In the genomic region with DNA sequence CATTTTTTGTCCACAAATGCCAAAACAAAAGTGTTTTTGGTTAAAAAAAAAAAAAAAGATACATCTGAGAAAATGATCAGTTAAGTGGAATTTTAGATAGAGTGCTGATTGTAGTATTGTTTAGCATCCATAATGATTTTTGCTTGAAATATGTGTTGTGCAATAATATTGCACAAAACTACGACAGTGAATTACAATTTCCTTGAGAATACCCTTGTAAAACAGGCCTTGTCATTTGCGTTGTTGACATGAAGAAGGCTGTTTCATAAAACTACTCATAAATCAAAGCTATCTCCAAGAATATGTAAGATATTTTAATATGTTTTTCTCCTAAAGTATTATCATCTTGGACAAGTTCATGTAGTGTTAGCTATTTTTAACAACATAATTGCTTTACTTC, we compare ENCODE assay signal across 25 cellular contexts.
"Had no signal": no experiment of that assay in that cellular context is flagged by ENCODE, and none has a peak within 500 bp of the region (broad histone marks: within the 10 kb centered on the region; RNA-seq: fewer than 3 reads in every experiment).

No MANE protein-coding gene starts in this region.

- DNase-seq: activated B cell treated with CpG ODN at 0.5 μM for 24 hours; activated CD4-positive, alpha-beta T cell treated with anti-CD3 and anti-CD28 coated beads for 36 hours; activated CD4-positive, alpha-beta T cell treated with anti-CD3 and anti-CD28 coated beads, Interleukin-2, amount 50 U/mL, for 48 hours; activated CD8-positive, alpha-beta memory T cell treated with anti-CD3 and anti-CD28 coated beads, Interleukin-2, amount 50 U/mL, for 48 hours; activated naive CD4-positive, alpha-beta T cell treated with anti-CD3 and anti-CD28 coated beads for 36 hours; activated naive CD8-positive, alpha-beta T cell treated with anti-CD3 and anti-CD28 coated beads, Interleukin-2, amount 10 ng/mL, durations not matched to agents 7 days and 5 days; activated T-cell treated with anti-CD3 and anti-CD28 coated beads, Interleukin-2, amount 50 U/mL, for 4 hours; amygdala; cerebellar nuclear complex; esophagus squamous epithelium; gastrocnemius medialis; hippocampal formation; left ventricle myocardium superior; mammary epithelial cell; midbrain; natural killer cell; ovary; stimulated activated CD4-positive, alpha-beta T cell treated with anti-CD3 and anti-CD28 coated beads, Interleukin-4, amount 100 ng/mL, for 24 hours; stimulated activated naive CD4-positive, alpha-beta T cell treated with Interleukin-2 at 50 U/mL for 16 hours; T-helper 17 cell; upper lobe of right lung had no signal

- H3K4me3 ChIP-seq: coronary artery, esophagus squamous epithelium, gastrocnemius medialis, ovary, prostate gland, thoracic aorta, upper lobe of right lung had no signal

- H3K9me3 Mint-ChIP-seq: activated B cell treated with CpG ODN at 0.5 μM for 24 hours; activated naive CD8-positive, alpha-beta T cell treated with anti-CD3 and anti-CD28 coated beads, Interleukin-2, amount 10 ng/mL, durations not matched to agents 7 days and 5 days had no signal

- H3K27me3 Mint-ChIP-seq: activated B cell treated with CpG ODN at 0.5 μM for 24 hours; activated CD4-positive, alpha-beta T cell treated with anti-CD3 and anti-CD28 coated beads for 36 hours; activated naive CD8-positive, alpha-beta T cell treated with anti-CD3 and anti-CD28 coated beads, Interleukin-2, amount 10 ng/mL, durations not matched to agents 7 days and 5 days; T-helper 17 cell had no signal

- ATAC-seq: activated CD4-positive, alpha-beta T cell treated with anti-CD3 and anti-CD28 coated beads for 36 hours; activated T-cell treated with anti-CD3 and anti-CD28 coated beads, Interleukin-2, amount 50 U/mL, for 4 hours; gastrocnemius medialis; left ventricle myocardium superior; natural killer cell; T-helper 17 cell; upper lobe of right lung had no signal

- H3K27ac Mint-ChIP-seq: activated B cell treated with CpG ODN at 0.5 μM for 24 hours; activated CD4-positive, alpha-beta T cell treated with anti-CD3 and anti-CD28 coated beads for 36 hours; activated naive CD4-positive, alpha-beta T cell treated with anti-CD3 and anti-CD28 coated beads for 36 hours; activated naive CD8-positive, alpha-beta T cell treated with anti-CD3 and anti-CD28 coated beads, Interleukin-2, amount 10 ng/mL, durations not matched to agents 7 days and 5 days; natural killer cell; T-helper 17 cell had no signal

- H3K4me3 Mint-ChIP-seq: activated B cell treated with CpG ODN at 0.5 μM for 24 hours; activated CD4-positive, alpha-beta T cell treated with anti-CD3 and anti-CD28 coated beads for 36 hours; activated naive CD4-positive, alpha-beta T cell treated with anti-CD3 and anti-CD28 coated beads for 36 hours; activated naive CD8-positive, alpha-beta T cell treated with anti-CD3 and anti-CD28 coated beads, Interleukin-2, amount 10 ng/mL, durations not matched to agents 7 days and 5 days; activated T-cell treated with anti-CD3 and anti-CD28 coated beads, Interleukin-2, amount 50 U/mL, for 4 hours; natural killer cell; T-helper 17 cell had no signal

- H3K36me3 Mint-ChIP-seq: activated naive CD8-positive, alpha-beta T cell treated with anti-CD3 and anti-CD28 coated beads, Interleukin-2, amount 10 ng/mL, durations not matched to agents 7 days and 5 days had no signal

- H3K27ac ChIP-seq: coronary artery, esophagus squamous epithelium, gastrocnemius medialis, neutrophil, ovary, prostate gland, thoracic aorta, upper lobe of right lung had no signal

- H3K9me3 ChIP-seq: esophagus squamous epithelium, gastrocnemius medialis, neutrophil, ovary, prostate gland, thoracic aorta, upper lobe of right lung had no signal

- H3K4me1 Mint-ChIP-seq: activated B cell treated with CpG ODN at 0.5 μM for 24 hours; activated CD4-positive, alpha-beta T cell treated with anti-CD3 and anti-CD28 coated beads for 36 hours; activated naive CD8-positive, alpha-beta T cell treated with anti-CD3 and anti-CD28 coated beads, Interleukin-2, amount 10 ng/mL, durations not matched to agents 7 days and 5 days; natural killer cell; T-helper 17 cell had no signal

- H3K27me3 ChIP-seq: esophagus squamous epithelium, gastrocnemius medialis, neutrophil, ovary, upper lobe of right lung had no signal

- H3K36me3 ChIP-seq: esophagus squamous epithelium, gastrocnemius medialis, neutrophil, ovary, prostate gland, thoracic aorta, upper lobe of right lung had no signal
